In genomic region chr2:143140864-143141637, GRCh38 we compare ENCODE assay signal across 1 cellular context.
TF ChIP-seq lines count a peak whose summit lies in the region.

No MANE protein-coding gene starts in this region.

TF ChIP-seq in GM12878, 131 proteins besides CTCF, POLR2A, EP300 and RAD21 (continued from another document and continues in another):
- TF ChIP-seq MAX (IDR thresholded peaks at IDR 0.05; ENCODE audit: low read depth, low read length), result no peak
- TF ChIP-seq GATAD2B (conservative IDR thresholded peaks at IDR 0.05; ENCODE audit: low read depth), result peak; percentile 30; the same call in 1 of the 2 replicates
- no peak for TF ChIP-seq CHD2 (IDR thresholded peaks at IDR 0.05; ENCODE audit: borderline replicate concordance, low read depth, low read length)
- TF ChIP-seq CREM (IDR thresholded peaks at IDR 0.05; ENCODE audit: low read depth), result no peak
- no peak for TF ChIP-seq RCOR1 (conservative IDR thresholded peaks at IDR 0.05; ENCODE audit: low read depth, low read length)
- TF ChIP-seq GABPA (IDR thresholded peaks at IDR 0.05; ENCODE audit: low read depth), result no peak
- TF ChIP-seq POLR2AphosphoS5 (IDR thresholded peaks at IDR 0.05; ENCODE audit: low read length), result no peak
- TF ChIP-seq NR2F1 (conservative IDR thresholded peaks at IDR 0.05), result no peak
- no peak for TF ChIP-seq TBL1XR1 (IDR thresholded peaks at IDR 0.05; ENCODE audit: low read depth, low read length)
- no peak for TF ChIP-seq SREBF2 (IDR thresholded peaks at IDR 0.05; ENCODE audit: low read length)
- no peak for TF ChIP-seq ZZZ3 (IDR thresholded peaks at IDR 0.05; ENCODE audit: control insufficient read depth, insufficient read length, low read depth)
- peak; percentile 55 for TF ChIP-seq NFIC (IDR thresholded peaks at IDR 0.05; ENCODE audit: low read depth, low read length)
- peak; percentile 75 to 85 for TF ChIP-seq IKZF2 (IDR thresholded peaks at IDR 0.05)
- no peak; a peak in 1 of 4 replicates for TF ChIP-seq ETV6 (conservative IDR thresholded peaks at IDR 0.05 in 1 of 2, IDR thresholded peaks at IDR 0.05 in 1 of 2; ENCODE audit: borderline replicate concordance in 1 of 2, low read depth in 1 of 2)
- no peak for TF ChIP-seq HDAC6 (IDR thresholded peaks at IDR 0.05; ENCODE audit: unreplicated experiment)
- no peak for TF ChIP-seq ESRRA (IDR thresholded peaks at IDR 0.05; ENCODE audit: low read length)
- TF ChIP-seq HCFC1 (IDR thresholded peaks at IDR 0.05; ENCODE audit: low read length), result no peak
- TF ChIP-seq TARDBP (IDR thresholded peaks at IDR 0.05; ENCODE audit: borderline replicate concordance), result no peak
- no peak for TF ChIP-seq NKRF (conservative IDR thresholded peaks at IDR 0.05)
- no peak for TF ChIP-seq EGR1 (IDR thresholded peaks at IDR 0.05; ENCODE audit: borderline replicate concordance in 1 of 2, low read depth in 2 of 2, low read length in 2 of 2)
- TF ChIP-seq CBX5 (IDR thresholded peaks at IDR 0.05; ENCODE audit: low read depth), result 0 out of 2 replicates have a peak, but pooled peaks have one; percentile 78
- TF ChIP-seq BMI1 (IDR thresholded peaks at IDR 0.05; ENCODE audit: borderline replicate concordance), result 0 out of 2 replicates have a peak, but pooled peaks have one; percentile 14
- no peak for TF ChIP-seq ZNF384 (IDR thresholded peaks at IDR 0.05; ENCODE audit: borderline replicate concordance, low read depth, low read length)
- TF ChIP-seq TCF3 (IDR thresholded peaks at IDR 0.05; ENCODE audit: borderline replicate concordance, insufficient read depth, low read depth, low read length), result no peak
- no peak for TF ChIP-seq MYB (IDR thresholded peaks at IDR 0.05; ENCODE audit: borderline replicate concordance, low read depth, low read length)
- TF ChIP-seq BHLHE40 (IDR thresholded peaks at IDR 0.05; ENCODE audit: borderline replicate concordance in 1 of 2, low read depth in 2 of 2, low read length in 1 of 2), result no peak
- TF ChIP-seq TAF1 (IDR thresholded peaks at IDR 0.05; ENCODE audit: borderline replicate concordance, low read depth, low read length), result no peak
- no peak for TF ChIP-seq NFYA (IDR thresholded peaks at IDR 0.05; ENCODE audit: borderline replicate concordance, low read depth, low read length)
- peak; percentile 86 for TF ChIP-seq SPI1 (IDR thresholded peaks at IDR 0.05; ENCODE audit: borderline replicate concordance, insufficient read depth, low read depth, low read length)
- no peak for TF ChIP-seq SUPT20H (IDR thresholded peaks at IDR 0.05; ENCODE audit: borderline replicate concordance, control insufficient read depth, low read depth, low read length)
- no peak for TF ChIP-seq NRF1 (conservative IDR thresholded peaks at IDR 0.05; ENCODE audit: low read depth, low read length)
- TF ChIP-seq ELK1 (IDR thresholded peaks at IDR 0.05; ENCODE audit: low read depth, low read length), result no peak
- peak; percentile 21 for TF ChIP-seq MEF2B (IDR thresholded peaks at IDR 0.05; ENCODE audit: partially characterized antibody, poor library complexity, severe bottlenecking)
- no peak for TF ChIP-seq STAT1 (conservative IDR thresholded peaks at IDR 0.05)
- TF ChIP-seq KLF5 (IDR thresholded peaks at IDR 0.05; ENCODE audit: partially characterized antibody), result no peak
- peak; percentile 80 for TF ChIP-seq DPF2 (IDR thresholded peaks at IDR 0.05)
- TF ChIP-seq ZNF274 (IDR thresholded peaks at IDR 0.05; ENCODE audit: insufficient read depth, insufficient read length), result no peak
- TF ChIP-seq PAX5 (IDR thresholded peaks at IDR 0.05; ENCODE audit: borderline replicate concordance, low read depth, low read length), result 0 out of 2 replicates have a peak, but pooled peaks have one; percentile 43
- TF ChIP-seq RB1 (IDR thresholded peaks at IDR 0.05; ENCODE audit: borderline replicate concordance), result no peak
- no peak for TF ChIP-seq NFXL1 (IDR thresholded peaks at IDR 0.05; ENCODE audit: borderline replicate concordance)
- peak; percentile 69; the same call in 1 of the 2 replicates for TF ChIP-seq MEF2A (IDR thresholded peaks at IDR 0.05; ENCODE audit: insufficient read depth, low read depth, low read length)
- no peak for TF ChIP-seq ZNF622 (IDR thresholded peaks at IDR 0.05)
- TF ChIP-seq PKNOX1 (IDR thresholded peaks at IDR 0.05), result 0 out of 2 replicates have a peak, but pooled peaks have one; percentile 13
- TF ChIP-seq ZNF24 (IDR thresholded peaks at IDR 0.05), result peak; percentile 84
- TF ChIP-seq IRF3 (IDR thresholded peaks at IDR 0.05), result no peak
- no peak for TF ChIP-seq ZBTB11 (CRISPR knock-in tag; IDR thresholded peaks at IDR 0.05)
- peak; percentile 71 for TF ChIP-seq IKZF1 (conservative IDR thresholded peaks at IDR 0.05)
- 0 out of 2 replicates have a peak, but pooled peaks have one; percentile 31 for TF ChIP-seq ZBED1 (IDR thresholded peaks at IDR 0.05; ENCODE audit: borderline replicate concordance)
- peak; percentile 51 for TF ChIP-seq ATF2 (IDR thresholded peaks at IDR 0.05; ENCODE audit: low read length)
- TF ChIP-seq ZNF207 (IDR thresholded peaks at IDR 0.05; ENCODE audit: borderline replicate concordance), result no peak
- TF ChIP-seq JUNB (IDR thresholded peaks at IDR 0.05), result peak; percentile 47; the same call in 1 of the 2 replicates
- TF ChIP-seq RAD51 (IDR thresholded peaks at IDR 0.05), result no peak
- TF ChIP-seq POU2F2 (IDR thresholded peaks at IDR 0.05; ENCODE audit: borderline replicate concordance, low read depth, low read length), result no peak
- TF ChIP-seq BCL11A (IDR thresholded peaks at IDR 0.05; ENCODE audit: low read depth, low read length), result peak; percentile 46; the same call in 1 of the 2 replicates
- 0 out of 2 replicates have a peak, but pooled peaks have one; percentile 37 for TF ChIP-seq NBN (IDR thresholded peaks at IDR 0.05)
- no peak for TF ChIP-seq USF1 (IDR thresholded peaks at IDR 0.05; ENCODE audit: borderline replicate concordance, extremely low read length, insufficient read depth, low read depth, low read length)
- TF ChIP-seq MLLT1 (IDR thresholded peaks at IDR 0.05), result 0 out of 2 replicates have a peak, but pooled peaks have one; percentile 33
- peak; percentile 38; the same call in 1 of the 2 replicates for TF ChIP-seq MXI1 (IDR thresholded peaks at IDR 0.05; ENCODE audit: low read depth, low read length)
- no peak for TF ChIP-seq FOXM1 (IDR thresholded peaks at IDR 0.05; ENCODE audit: low read depth, low read length)
- no peak for TF ChIP-seq PML (IDR thresholded peaks at IDR 0.05; ENCODE audit: low read length)
- TF ChIP-seq EED (IDR thresholded peaks at IDR 0.05; ENCODE audit: low read depth), result peak; percentile 50; the same call in 1 of the 2 replicates
- TF ChIP-seq RUNX3 (IDR thresholded peaks at IDR 0.05; ENCODE audit: low read length), result peak; percentile 35; the same call in 1 of the 2 replicates
